Comparison of ENCODE assay signal across 8 cellular contexts in genomic region chr1:31182352-31182751, GRCh38. TPM values are rescaled to one million over a fixed set of nuclear protein-coding genes. Genes with fewer than 3 reads are reported as not detected.
DNase-seq lines count a peak whose midpoint lies in the region; ATAC-seq, FAIRE-seq and TF ChIP-seq lines count a peak whose summit lies in the region.
"Had no signal": no experiment of that assay in that cellular context is flagged by ENCODE, and none has a peak within 500 bp of the region (broad histone marks: within the 10 kb centered on the region; RNA-seq: fewer than 3 reads in every experiment).

No MANE protein-coding gene starts in this region.

- H3K4me3 Mint-ChIP-seq in effector memory CD8-positive, alpha-beta T cell = peak overlapping the region; percentile 57 to 70

- H3K27me3 Mint-ChIP-seq in effector memory CD8-positive, alpha-beta T cell = peaks cover 54 to 87% of the 10 kb centered on the region in 2 donors

- peaks cover 4 to 7% of the 10 kb centered on the region in 2 donors for H3K4me1 Mint-ChIP-seq in effector memory CD8-positive, alpha-beta T cell (ENCODE audit: low read depth in 2 of 2)

- TF ChIP-seq POLR2A in GM12891 (IDR thresholded peaks at IDR 0.05; ENCODE audit: low read depth, low read length) = no peak

- H3K27ac Mint-ChIP-seq in effector memory CD8-positive, alpha-beta T cell = no peak overlapping the region

- FAIRE-seq in GM12891 (lab: Jason Lieb, UNC) = peak; percentile 50
- FAIRE-seq: colon had no signal

- H3K9me3 Mint-ChIP-seq in effector memory CD8-positive, alpha-beta T cell = no peaks in the 10 kb centered on the region

- ATAC-seq in effector memory CD8-positive, alpha-beta T cell (replicated peaks) = peak; percentile 61
- ATAC-seq in HG02642 (IDR thresholded peaks at IDR 0.05; ENCODE audit: poor library complexity, unreplicated experiment) = no peak

- DNase-seq in GM12891 (ENCODE audit: insufficient read length, low spot score) (peak; percentile 68), NCI-H2171 (lab: John Stamatoyannopoulos, UW) (peak; percentile 62), medulla oblongata (ENCODE audit: extremely low spot score) (peak; percentile 45)
- peak; percentile 54 for DNase-seq in activated CD4-positive, alpha-beta T cell treated with anti-CD3 and anti-CD28 coated beads, Interleukin-2, amount 50 U/mL, for 1 hour
- DNase-seq in effector memory CD8-positive, alpha-beta T cell = peak; percentile 32 to 49 (median 41)
- DNase-seq in stimulated activated CD8-positive, alpha-beta memory T cell treated with anti-CD3 and anti-CD28 coated beads, Interleukin-4, amount 100 ng/mL, for 24 hours (ENCODE audit: low read depth) = peak; percentile 34

- peaks cover 6% of the 10 kb centered on the region for H3K36me3 Mint-ChIP-seq in effector memory CD8-positive, alpha-beta T cell (ENCODE audit: insufficient read depth)

TF ChIP-seq in GM12891, 5 proteins besides CTCF, POLR2A, EP300 and RAD21:
- TF ChIP-seq POLR2AphosphoS5 (IDR thresholded peaks at IDR 0.05; ENCODE audit: low read depth, low read length) (no peak), SPI1 (IDR thresholded peaks at IDR 0.05; ENCODE audit: low read depth, low read length) (peak; percentile 39; the same call in 1 of the 2 replicates)

RNA-seq across cellular contexts. Expression of gene NKAIN1, which starts 57.3 kb away (rescaled TPM):
- 0.13 TPM for polyA plus RNA-seq in GM12891 (2012; ENCODE audit: low read depth, missing spikeins)
